8 cellular contexts compared by ENCODE assay signal in the genomic region with DNA sequence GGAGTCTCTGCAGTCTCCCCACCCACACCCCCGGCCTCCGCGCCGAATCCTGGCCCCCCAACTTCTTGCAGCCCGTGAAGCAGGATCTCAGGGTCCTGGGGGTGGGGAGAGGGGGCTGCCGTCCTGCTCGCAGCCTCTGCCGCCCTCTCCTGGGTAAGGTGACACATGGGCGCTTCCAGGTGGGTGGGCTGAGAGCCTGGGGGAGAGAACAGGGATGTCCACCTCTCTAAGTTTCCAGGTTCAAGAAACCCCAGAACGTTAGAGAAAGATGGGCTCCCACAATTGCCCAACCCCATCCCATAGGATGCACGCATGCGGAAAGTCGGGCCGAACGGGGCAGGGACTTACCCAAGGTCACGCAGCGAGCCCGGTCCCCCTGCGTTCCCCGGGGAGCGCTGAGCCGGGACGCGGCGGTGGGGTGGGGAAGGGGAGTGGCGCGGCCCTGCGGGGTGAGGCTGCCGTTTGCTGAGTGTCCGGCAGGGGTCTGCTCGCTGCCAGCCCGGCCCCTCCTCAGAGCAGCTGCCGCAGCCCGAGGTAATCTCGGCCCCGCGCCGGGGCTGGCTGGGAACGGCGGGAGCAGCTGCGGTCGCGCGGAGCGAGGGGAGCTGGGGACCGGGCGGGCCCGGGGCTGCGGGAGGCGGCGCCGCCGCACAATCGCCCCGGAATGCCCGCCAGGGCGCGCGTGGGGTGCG. TPM values are rescaled to one million over a fixed set of nuclear protein-coding genes. Genes with fewer than 3 reads are reported as not detected.
DNase-seq lines count a peak whose midpoint lies in the region; ATAC-seq and TF ChIP-seq lines count a peak whose summit lies in the region.

No MANE protein-coding gene starts in this region.

- TF ChIP-seq CTCF in endothelial cell (IDR thresholded peaks at IDR 0.05; ENCODE audit: unreplicated experiment) = peak; percentile 85

- H3K36me3 ChIP-seq in ACC112 (ENCODE audit: insufficient read depth, low read length) = no peaks in the 10 kb centered on the region

- H3K36me3 Mint-ChIP-seq in endothelial cell (ENCODE audit: low read depth, unreplicated experiment) = peaks cover 7% of the 10 kb centered on the region

- peaks cover 9% of the 10 kb centered on the region for H3K4me1 ChIP-seq in ACC112 (ENCODE audit: control insufficient read depth, insufficient read depth, low read length, unreplicated experiment)

- peak overlapping the region; percentile 76 for H2AFZ ChIP-seq in ACC112 (ENCODE audit: low read length, unreplicated experiment)

- H3K4me3 ChIP-seq in ACC112 (ENCODE audit: low read depth, low read length) = peak overlapping the region; percentile 91

- no peaks in the 10 kb centered on the region for H3K9me3 Mint-ChIP-seq in endothelial cell (ENCODE audit: unreplicated experiment)
- H3K9me3 Mint-ChIP-seq in stimulated activated naive CD8-positive, alpha-beta T cell treated with anti-CD3 and anti-CD28 coated beads, Interleukin-15, amount 100 ng/mL, for 72 hours = no peaks in the 10 kb centered on the region

- peak; percentile 57 for ATAC-seq in GM18907 (IDR thresholded peaks at IDR 0.05; ENCODE audit: unreplicated experiment)
- peak; percentile 73 for ATAC-seq in HG03432 (IDR thresholded peaks at IDR 0.05; ENCODE audit: unreplicated experiment)
- peak; percentile 88 for ATAC-seq in stimulated activated naive CD8-positive, alpha-beta T cell treated with anti-CD3 and anti-CD28 coated beads, Interleukin-15, amount 100 ng/mL, for 72 hours

- peak overlapping the region; percentile 90 for H3K4me3 Mint-ChIP-seq in endothelial cell (ENCODE audit: unreplicated experiment)
- H3K4me3 Mint-ChIP-seq in stimulated activated naive CD8-positive, alpha-beta T cell treated with anti-CD3 and anti-CD28 coated beads, Interleukin-15, amount 100 ng/mL, for 72 hours = peak overlapping the region; percentile 88 to 99

- peaks cover 33% of the 10 kb centered on the region for H3K79me2 ChIP-seq in ACC112 (ENCODE audit: control insufficient read depth, insufficient read depth, low read length, unreplicated experiment)

- H3K27me3 ChIP-seq in ACC112 (ENCODE audit: insufficient read depth, low read length) = no peaks in the 10 kb centered on the region

- peak overlapping the region; percentile 30 for H3K27ac Mint-ChIP-seq in endothelial cell (ENCODE audit: unreplicated experiment)
- peak overlapping the region; percentile 81 to 88 for H3K27ac Mint-ChIP-seq in stimulated activated naive CD8-positive, alpha-beta T cell treated with anti-CD3 and anti-CD28 coated beads, Interleukin-15, amount 100 ng/mL, for 72 hours

- H3K27ac ChIP-seq in ACC112 (ENCODE audit: low read depth, low read length) = no peak overlapping the region

- peak; percentile 26 for DNase-seq in NCI-H748 treated with DMSO at 0.1 percent for 48 hours (lab: John Stamatoyannopoulos, UW)
- DNase-seq in activated CD8-positive, alpha-beta memory T cell treated with anti-CD3 and anti-CD28 coated beads for 24 hours = peak; percentile 85
- DNase-seq in endothelial cell (ENCODE audit: low spot score) = peak; percentile 83
- peak; percentile 41 for DNase-seq in mucosa of gallbladder (ENCODE audit: low spot score)
- peak; percentile 69 to 74 for DNase-seq in stimulated activated naive CD8-positive, alpha-beta T cell treated with anti-CD3 and anti-CD28 coated beads, Interleukin-15, amount 100 ng/mL, for 72 hours

- H3K27me3 Mint-ChIP-seq in endothelial cell (ENCODE audit: unreplicated experiment) = peaks cover 8% of the 10 kb centered on the region
- H3K27me3 Mint-ChIP-seq in stimulated activated naive CD8-positive, alpha-beta T cell treated with anti-CD3 and anti-CD28 coated beads, Interleukin-15, amount 100 ng/mL, for 72 hours = no peaks in the 10 kb centered on the region

- H3K4me1 Mint-ChIP-seq in endothelial cell (ENCODE audit: unreplicated experiment) = peaks cover 6% of the 10 kb centered on the region
- H3K4me1 Mint-ChIP-seq in stimulated activated naive CD8-positive, alpha-beta T cell treated with anti-CD3 and anti-CD28 coated beads, Interleukin-15, amount 100 ng/mL, for 72 hours = peaks cover 18% of the 10 kb centered on the region

RNA-seq across cellular contexts. Expression of a gene that starts 0.7 kb away (rescaled TPM):
- 148 TPM for total RNA-seq in endothelial cell (ENCODE audit: unreplicated experiment)
- total RNA-seq in mucosa of gallbladder = 287 TPM

RNA-seq across cellular contexts. Expression of a gene that starts 11.0 kb away (rescaled TPM):
- total RNA-seq in endothelial cell (ENCODE audit: unreplicated experiment) (not detected), mucosa of gallbladder (not detected)

RNA-seq across cellular contexts. Expression of a gene that starts 46.7 kb away (rescaled TPM):
- 32.2 TPM for total RNA-seq in endothelial cell (ENCODE audit: unreplicated experiment)
- total RNA-seq in mucosa of gallbladder = 84.4 TPM

RNA-seq across cellular contexts. Expression of a gene that starts 58.9 kb away (rescaled TPM):
- 40.2 TPM for total RNA-seq in endothelial cell (ENCODE audit: unreplicated experiment)
- total RNA-seq in mucosa of gallbladder = 46.5 TPM

RNA-seq across cellular contexts. Expression of a gene that starts 59.1 kb away (rescaled TPM):
- total RNA-seq in endothelial cell (ENCODE audit: unreplicated experiment) (998 TPM), mucosa of gallbladder (835 TPM)

Comparison
In these comparisons a context has a peak if more than half of its experiments do, and no peak if none do; other contexts are left out.
1. DNase-seq: peak in every context shown above with its lines; median percentile 85 in activated CD8-positive, alpha-beta memory T cell treated with anti-CD3 and anti-CD28 coated beads for 24 hours; 83 in endothelial cell; 72 in stimulated activated naive CD8-positive, alpha-beta T cell treated with anti-CD3 and anti-CD28 coated beads, Interleukin-15, amount 100 ng/mL, for 72 hours; 41 in mucosa of gallbladder; 26 in NCI-H748 treated with DMSO at 0.1 percent for 48 hours.